Comparison of ENCODE assay signal across 8 cellular contexts in genomic region chr7:105387621-105388372, GRCh38. TPM values are rescaled to one million over a fixed set of nuclear protein-coding genes. Genes with fewer than 3 reads are reported as not detected.
DNase-seq lines count a peak whose midpoint lies in the region; ATAC-seq and TF ChIP-seq lines count a peak whose summit lies in the region.

No MANE protein-coding gene starts in this region.

- peak overlapping the region in 2 of 3 donors; percentile 9 to 30 for H3K27ac ChIP-seq in thyroid gland

- H3K36me3 ChIP-seq in thyroid gland, result no peaks in the 10 kb centered on the region

- TF ChIP-seq CTCF in thyroid gland (IDR thresholded peaks at IDR 0.05), result peak in 1 of 6 experiments; percentile 4

- H3K36me3 Mint-ChIP-seq in activated naive CD4-positive, alpha-beta T cell treated with anti-CD3 and anti-CD28 coated beads for 36 hours (ENCODE audit: low read depth), result peaks cover 5% of the 10 kb centered on the region

- TF ChIP-seq POLR2A in thyroid gland (IDR thresholded peaks at IDR 0.05), result peak in 1 of 2 donors; percentile 15

- CTCF ChIA-PET in activated naive CD4-positive, alpha-beta T cell treated with anti-CD3 and anti-CD28 coated beads for 36 hours (lab: Charles Lee), result interaction anchor here (1.2 kb wide), 1 partner anchor 377 kb away, joined by 3 read pairs; no protein-coding TSS in a partner anchor

- peak; percentile 55 for DNase-seq in COLO668 (lab: John Stamatoyannopoulos, UW; ENCODE audit: unreplicated experiment)
- peak; percentile 85 for DNase-seq in RPMI8226
- DNase-seq in activated naive CD4-positive, alpha-beta T cell treated with anti-CD3 and anti-CD28 coated beads for 36 hours, result peak; percentile 58
- DNase-seq in globus pallidus (ENCODE audit: low spot score), result peak; percentile 61
- DNase-seq in occipital lobe (lab: John Stamatoyannopoulos, UW), result peak; percentile 18
- DNase-seq in thyroid gland, result peak; percentile 76 to 78

- H3K27ac Mint-ChIP-seq in activated naive CD4-positive, alpha-beta T cell treated with anti-CD3 and anti-CD28 coated beads for 36 hours, result peak overlapping the region; percentile 65

- H3K4me1 ChIP-seq in thyroid gland, result peaks cover 4 to 7% of the 10 kb centered on the region in 2 donors

- H3K4me1 Mint-ChIP-seq in activated naive CD4-positive, alpha-beta T cell treated with anti-CD3 and anti-CD28 coated beads for 36 hours (ENCODE audit: low read depth), result peaks cover 32% of the 10 kb centered on the region

- H3K9me3 Mint-ChIP-seq in activated naive CD4-positive, alpha-beta T cell treated with anti-CD3 and anti-CD28 coated beads for 36 hours, result no peaks in the 10 kb centered on the region

- peak overlapping the region; percentile 29 to 94 (median 88) for H3K4me3 ChIP-seq in thyroid gland (replicated peaks in 1 of 3)

- intact Hi-C loops in activated naive CD4-positive, alpha-beta T cell treated with anti-CD3 and anti-CD28 coated beads for 36 hours (cut with micrococcal nuclease), result loop anchor here (1.0 to 5.0 kb wide), 4 partner anchors 35 to 375 kb away; partner anchors contain the start of genes KMT2E and RINT1
- intact Hi-C loops in thyroid gland (cut with DNase I), result no loop called here

- no peaks in the 10 kb centered on the region for H3K27me3 ChIP-seq in thyroid gland

- ATAC-seq in GM19455 (IDR thresholded peaks at IDR 0.05; ENCODE audit: unreplicated experiment) (peak; percentile 42), HG03571 (IDR thresholded peaks at IDR 0.05; ENCODE audit: unreplicated experiment) (peak; percentile 34)

- WGBS in thyroid gland, 2 donors, result 1% methylated on average over 31 to 46 of the region's 75 CpGs

- no peaks in the 10 kb centered on the region for H3K9me3 ChIP-seq in thyroid gland

- H3K4me3 Mint-ChIP-seq in activated naive CD4-positive, alpha-beta T cell treated with anti-CD3 and anti-CD28 coated beads for 36 hours, result peak overlapping the region; percentile 85

- no peaks in the 10 kb centered on the region for H3K27me3 Mint-ChIP-seq in activated naive CD4-positive, alpha-beta T cell treated with anti-CD3 and anti-CD28 coated beads for 36 hours (ENCODE audit: low read depth)

RNA-seq across cellular contexts. Expression of gene SRPK2, which starts 0.9 kb away (rescaled TPM):
- total RNA-seq in activated naive CD4-positive, alpha-beta T cell treated with anti-CD3 and anti-CD28 coated beads for 36 hours, result 10 to 100 TPM; 41.1 to 43.3 TPM
- total RNA-seq in occipital lobe, result 226 TPM
- total RNA-seq in thyroid gland, result 10 to 100 TPM; 37.1 to 48.1 (median 46.3) TPM

Comparison
In these comparisons a context has a peak if more than half of its experiments do, and no peak if none do; other contexts are left out.
1. Peak in every context shown above with its lines: DNase-seq, ATAC-seq, H3K4me3 ChIP-seq and H3K27ac ChIP-seq.
2. DNase-seq: peak in every context shown above with its lines; median percentile 85 in RPMI8226; 77 in thyroid gland; 61 in globus pallidus; 58 in activated naive CD4-positive, alpha-beta T cell treated with anti-CD3 and anti-CD28 coated beads for 36 hours; 55 in COLO668; 18 in occipital lobe.